ENCODE assay signal across 8 cellular contexts in the genomic region with DNA sequence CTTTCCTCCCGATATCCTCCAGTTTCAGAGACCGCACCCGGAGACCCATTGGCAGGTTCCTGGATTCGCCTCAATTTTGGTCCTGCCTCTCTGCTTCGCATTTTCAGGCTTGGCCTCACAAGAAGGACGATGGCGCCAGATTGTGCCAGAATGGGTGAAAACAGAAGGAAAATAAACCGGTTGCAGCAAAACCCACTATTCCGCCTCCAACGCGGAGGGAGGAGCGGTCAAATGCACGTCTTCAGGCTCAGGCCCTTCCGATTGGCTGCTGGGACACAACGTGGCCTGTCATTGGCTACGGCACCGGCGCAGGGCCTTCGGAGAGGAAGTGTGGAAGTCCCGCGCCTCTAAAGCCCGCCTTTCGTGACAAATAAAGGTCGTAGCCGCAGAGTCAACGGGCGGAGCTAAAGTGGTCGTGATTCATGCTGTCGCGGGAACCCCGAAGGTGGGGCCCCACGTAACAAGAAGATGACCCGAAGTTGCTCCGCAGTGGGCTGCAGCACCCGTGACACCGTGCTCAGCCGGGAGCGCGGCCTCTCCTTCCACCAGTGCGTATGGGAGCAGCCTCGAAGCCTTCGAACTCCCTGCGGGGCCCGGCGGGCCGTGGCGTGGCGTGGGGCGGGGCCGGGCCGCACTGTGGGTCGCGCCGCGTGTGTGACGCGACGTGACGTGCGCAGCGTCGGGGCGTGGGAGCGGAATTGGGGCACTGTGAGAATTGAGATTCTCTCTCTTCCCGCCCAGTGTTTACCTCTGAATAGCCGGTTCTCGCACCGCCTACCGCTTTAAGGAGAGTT.
A peak's percentile ranks its signal among the peaks of the same experiment; 100 is the strongest.
DNase-seq lines count a peak whose midpoint lies in the region; ATAC-seq and FAIRE-seq lines count a peak whose summit lies in the region.

Gene THAP9 (plus strand): TSS at position 401 of the 794 bp plus-strand sequence. CDS start 68 bp downstream, at position 469.

- peak; percentile 82 for ATAC-seq in GM19043 (IDR thresholded peaks at IDR 0.05; ENCODE audit: low read depth, unreplicated experiment)
- peak; percentile 89 for ATAC-seq in HG03342 (IDR thresholded peaks at IDR 0.05; ENCODE audit: unreplicated experiment)

- FAIRE-seq in islet of Langerhans (lab: Jason Lieb, UNC): peak; percentile 97

- peak; percentile 98 for DNase-seq in AML-193 (lab: John Stamatoyannopoulos, UW)
- DNase-seq in NCI-H345 treated with DMSO at 0.1 percent for 48 hours (lab: John Stamatoyannopoulos, UW; ENCODE audit: unreplicated experiment): peak; percentile 86
- peak; percentile 98 for DNase-seq in activated CD4-positive, CD25-positive, alpha-beta regulatory T cell treated with anti-CD3 and anti-CD28 coated beads, Interleukin-2, amount 50 U/mL, for 16 hours (ENCODE audit: low read depth, low spot score)
- peak; percentile 97 to 98 for DNase-seq in cerebellar nuclear complex (lab: John Stamatoyannopoulos, UW)
- DNase-seq in stimulated activated CD4-positive, alpha-beta T cell treated with anti-CD3 and anti-CD28 coated beads, Interleukin-12 subunit alpha, Interleukin-12 subunit beta, amount 100 ng/mL, for 24 hours (ENCODE audit: low read depth in 2 of 2): peak; percentile 95 to 96

Comparison
In these comparisons a context has a peak if more than half of its experiments do, and no peak if none do; other contexts are left out.
1. Peak in every context shown above with its lines: DNase-seq and ATAC-seq.